1 cellular context compared by ENCODE assay signal in the genomic region with DNA sequence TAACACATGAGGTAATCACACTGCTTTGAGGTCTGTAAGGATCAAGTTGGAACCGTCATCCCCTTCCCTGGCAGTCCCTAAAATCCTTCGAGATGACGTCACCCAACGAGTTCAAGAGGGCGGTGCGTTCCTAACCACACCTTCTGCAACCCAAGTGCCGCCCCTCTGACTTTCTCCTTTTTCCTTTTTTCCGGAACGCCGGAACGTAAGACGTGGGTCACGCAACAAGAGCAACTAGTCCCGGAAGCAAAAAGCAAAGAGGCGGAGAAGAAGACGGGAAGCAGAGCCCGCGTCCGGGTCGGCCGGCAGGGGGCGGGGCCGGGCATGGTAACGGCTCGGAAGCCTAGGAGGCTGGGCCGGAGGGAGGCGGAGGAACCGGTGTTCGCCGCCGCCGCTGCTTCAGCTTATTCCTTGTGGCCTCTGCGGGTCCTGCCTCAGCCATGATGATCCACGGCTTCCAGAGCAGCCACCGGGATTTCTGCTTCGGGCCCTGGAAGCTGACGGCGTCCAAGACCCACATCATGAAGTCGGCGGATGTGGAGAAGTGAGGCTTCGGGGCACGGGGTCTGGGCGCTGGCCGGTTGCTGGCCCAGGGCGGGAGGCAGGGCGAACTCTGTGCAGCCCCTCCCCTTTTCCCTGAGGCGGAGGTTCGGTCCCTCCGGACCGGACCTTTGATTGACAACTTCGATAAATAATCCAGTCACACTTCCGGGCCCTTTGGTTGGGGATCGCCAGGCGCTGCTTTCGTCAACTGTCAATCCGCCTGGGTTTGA.
TF ChIP-seq lines count a peak whose summit lies in the region.

TIPRL (plus strand) TSS at position 325 of the 773 bp plus-strand sequence; CDS start at position 441, 116 bp downstream.

TF ChIP-seq in HCT116, 20 proteins besides CTCF, POLR2A, EP300 and RAD21 (continued from another document):
- TF ChIP-seq CBX3 (IDR thresholded peaks at IDR 0.05; ENCODE audit: low read depth) (peak; percentile 82), ZFX (IDR thresholded peaks at IDR 0.05) (peak; percentile 33; the same call in 1 of the 2 replicates)
